Comparison of ENCODE assay signal across 8 cellular contexts in the genomic region with DNA sequence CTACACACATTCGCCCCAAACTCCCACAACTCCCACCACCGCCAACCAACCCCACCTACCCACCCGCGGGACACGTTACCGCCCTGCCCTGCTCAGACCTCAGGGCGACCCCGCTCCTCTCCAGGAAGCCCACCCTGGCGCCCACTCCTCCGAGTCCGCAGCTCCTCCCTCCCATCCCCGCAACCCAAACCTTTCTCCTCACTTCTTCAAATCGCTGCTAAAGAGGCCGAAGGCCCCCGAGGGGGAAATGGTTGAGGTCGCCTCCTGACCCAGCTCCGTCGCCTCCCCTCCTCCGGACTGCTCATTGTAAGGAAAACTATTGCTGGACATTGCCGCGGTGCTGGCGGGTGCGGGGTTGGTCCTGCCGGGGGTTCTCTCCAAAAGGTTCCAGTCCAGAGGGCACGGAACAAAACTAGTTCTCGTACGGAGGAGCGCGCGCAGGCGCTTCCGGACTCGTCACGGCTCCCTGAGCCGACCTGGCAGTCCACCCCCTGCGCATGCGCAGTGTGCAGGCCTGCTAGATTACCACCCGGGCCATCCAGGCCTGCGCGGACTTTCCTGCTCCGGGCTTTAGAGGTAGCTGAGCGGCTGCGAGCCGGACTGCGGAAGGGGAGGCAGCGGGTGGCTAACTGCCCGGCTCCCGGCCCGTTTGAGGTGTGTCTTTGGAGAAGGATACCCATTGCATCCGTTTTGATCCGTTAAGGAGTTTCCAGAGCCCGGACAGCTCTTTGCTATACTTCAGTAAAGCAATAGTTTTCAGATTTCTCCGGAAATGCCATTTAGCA. TPM values are rescaled to one million over a fixed set of nuclear protein-coding genes. Genes with fewer than 3 reads are reported as not detected.
DNase-seq lines count a peak whose midpoint lies in the region; ATAC-seq, FAIRE-seq and TF ChIP-seq lines count a peak whose summit lies in the region.

A gene with protein sequence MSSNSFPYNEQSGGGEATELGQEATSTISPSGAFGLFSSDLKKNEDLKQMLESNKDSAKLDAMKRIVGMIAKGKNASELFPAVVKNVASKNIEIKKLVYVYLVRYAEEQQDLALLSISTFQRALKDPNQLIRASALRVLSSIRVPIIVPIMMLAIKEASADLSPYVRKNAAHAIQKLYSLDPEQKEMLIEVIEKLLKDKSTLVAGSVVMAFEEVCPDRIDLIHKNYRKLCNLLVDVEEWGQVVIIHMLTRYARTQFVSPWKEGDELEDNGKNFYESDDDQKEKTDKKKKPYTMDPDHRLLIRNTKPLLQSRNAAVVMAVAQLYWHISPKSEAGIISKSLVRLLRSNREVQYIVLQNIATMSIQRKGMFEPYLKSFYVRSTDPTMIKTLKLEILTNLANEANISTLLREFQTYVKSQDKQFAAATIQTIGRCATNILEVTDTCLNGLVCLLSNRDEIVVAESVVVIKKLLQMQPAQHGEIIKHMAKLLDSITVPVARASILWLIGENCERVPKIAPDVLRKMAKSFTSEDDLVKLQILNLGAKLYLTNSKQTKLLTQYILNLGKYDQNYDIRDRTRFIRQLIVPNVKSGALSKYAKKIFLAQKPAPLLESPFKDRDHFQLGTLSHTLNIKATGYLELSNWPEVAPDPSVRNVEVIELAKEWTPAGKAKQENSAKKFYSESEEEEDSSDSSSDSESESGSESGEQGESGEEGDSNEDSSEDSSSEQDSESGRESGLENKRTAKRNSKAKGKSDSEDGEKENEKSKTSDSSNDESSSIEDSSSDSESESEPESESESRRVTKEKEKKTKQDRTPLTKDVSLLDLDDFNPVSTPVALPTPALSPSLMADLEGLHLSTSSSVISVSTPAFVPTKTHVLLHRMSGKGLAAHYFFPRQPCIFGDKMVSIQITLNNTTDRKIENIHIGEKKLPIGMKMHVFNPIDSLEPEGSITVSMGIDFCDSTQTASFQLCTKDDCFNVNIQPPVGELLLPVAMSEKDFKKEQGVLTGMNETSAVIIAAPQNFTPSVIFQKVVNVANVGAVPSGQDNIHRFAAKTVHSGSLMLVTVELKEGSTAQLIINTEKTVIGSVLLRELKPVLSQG (minus strand): TSS at position 449 of the 785 bp plus-strand sequence. CDS start 119 bp downstream, at position 330.

- peaks cover 48% of the 10 kb centered on the region for H3K79me2 ChIP-seq in HepG2 (ENCODE audit: insufficient read depth, low read length)

- WGBS in HepG2 (ENCODE audit: low lambda C conversion rate), result under 1% methylated on average over 31 of the region's 53 CpGs

- H3K9me3 Mint-ChIP-seq in activated CD4-positive, alpha-beta memory T cell treated with anti-CD3 and anti-CD28 coated beads for 36 hours, result no peaks in the 10 kb centered on the region

- H3K36me3 ChIP-seq in HepG2 (replicated peaks in 1 of 2; ENCODE audit: control insufficient read depth in 1 of 2, insufficient read depth in 2 of 2, low read length in 2 of 2), result no peaks in the 10 kb centered on the region

- H3K4me3 ChIP-seq in HepG2 (replicated peaks in 1 of 3; ENCODE audit: insufficient read depth in 1 of 3, low read depth in 2 of 3, low read length in 3 of 3), result peak within 1 kb of the TSS; percentile 80 to 99 (median 98)

- no TSS peak for BruUV-seq in HepG2 (replicated peaks; lab: Mats Ljungman, UMichigan)

- peaks cover 30% of the 10 kb centered on the region for H3K4me1 ChIP-seq in HepG2 (ENCODE audit: insufficient read depth, low read length)

- peak within 1 kb of the TSS; percentile 96 for H3K27ac Mint-ChIP-seq in activated CD4-positive, alpha-beta memory T cell treated with anti-CD3 and anti-CD28 coated beads for 36 hours

- peaks cover 37% of the 10 kb centered on the region for H3K4me1 Mint-ChIP-seq in activated CD4-positive, alpha-beta memory T cell treated with anti-CD3 and anti-CD28 coated beads for 36 hours (ENCODE audit: low read depth)

- H3K9me3 ChIP-seq in HepG2 (ENCODE audit: low read length), result no peaks in the 10 kb centered on the region

- TF ChIP-seq CTCF in HepG2 (CRISPR knock-in tag; IDR thresholded peaks at IDR 0.05), result peak; percentile 20; the same call in 1 of the 2 replicates

- peak within 1 kb of the TSS; percentile 91 for H3K9ac ChIP-seq in HepG2 (ENCODE audit: insufficient read depth, low read depth, low read length)

- H2AFZ ChIP-seq in HepG2 (ENCODE audit: low read length), result peak within 1 kb of the TSS; percentile 94

- no peaks in the 10 kb centered on the region for H4K20me1 ChIP-seq in HepG2 (ENCODE audit: insufficient read depth, low read length)

- intact Hi-C loops in activated CD4-positive, alpha-beta memory T cell treated with anti-CD3 and anti-CD28 coated beads for 36 hours (cut with micrococcal nuclease), result loop anchor here (1.0 to 10.0 kb wide), 7 partner anchors 66 to 1260 kb away; a partner anchor contains a TSS
- intact Hi-C loops in HepG2 (cut with micrococcal nuclease; ENCODE audit: unreplicated experiment), result loop anchor here (1.0 kb wide), 1 partner anchor 66 kb away; a partner anchor contains a TSS

- H3K4me2 ChIP-seq in HepG2 (ENCODE audit: low read depth, low read length), result peak within 1 kb of the TSS; percentile 86

- peak in 1 of 2 experiments; percentile 20; a peak in 1 of 4 replicates for TF ChIP-seq EP300 in HepG2 (IDR thresholded peaks at IDR 0.05; ENCODE audit: low read depth in 2 of 2, low read length in 2 of 2)
- no peak for TF ChIP-seq EP300 in HepG2 (CRISPR knock-in tag; IDR thresholded peaks at IDR 0.05; ENCODE audit: borderline replicate concordance)

- H3K36me3 Mint-ChIP-seq in activated CD4-positive, alpha-beta memory T cell treated with anti-CD3 and anti-CD28 coated beads for 36 hours, result peaks cover 7% of the 10 kb centered on the region

- ATAC-seq in GM19438 (IDR thresholded peaks at IDR 0.05; ENCODE audit: low read depth, unreplicated experiment) (peak; percentile 78), HG03575 (IDR thresholded peaks at IDR 0.05; ENCODE audit: extremely low read depth, insufficient number of reproducible peaks, low FRiP score, unreplicated experiment) (peak; percentile 49), HepG2 (peak; percentile 93)

- TF ChIP-seq POLR2A in HepG2 (IDR thresholded peaks at IDR 0.05; ENCODE audit: insufficient read depth in 1 of 2, low read depth in 2 of 2, low read length in 2 of 2), result peak; percentile 91 to 93

- CTCF ChIA-PET in activated CD4-positive, alpha-beta memory T cell treated with anti-CD3 and anti-CD28 coated beads for 36 hours (lab: Charles Lee), result interaction anchor here (0.8 to 2.9 kb wide), 6 partner anchors 10 to 689 kb away, joined by 3 to 19 read pairs (median 4); a partner anchor contains a TSS
- CTCF ChIA-PET in HepG2 (lab: Yijun Ruan, JAX; ENCODE audit: low intra/inter-chr PET ratio, low total read pairs), result no interaction called here

- H3K27ac ChIP-seq in HepG2 (ENCODE audit: extremely low read length, insufficient read depth, low read length), result peak within 1 kb of the TSS; percentile 94

- no peaks in the 10 kb centered on the region; a peak in 1 of 5 replicates for H3K27me3 ChIP-seq in HepG2 (ENCODE audit: control insufficient read depth in 1 of 2, insufficient read depth in 2 of 2, low read length in 2 of 2)

- 0 out of 2 replicates have a peak, but pooled peaks have one; percentile 33 for TF ChIP-seq RAD21 in HepG2 (CRISPR knock-in tag; IDR thresholded peaks at IDR 0.05)

- FAIRE-seq in HepG2 (lab: Jason Lieb, UNC), result peak; percentile 85

- DNase-seq in CD1c-positive myeloid dendritic cell (ENCODE audit: extremely low spot score) (peak; percentile 100), NCI-H82 treated with DMSO at 0.1 percent for 48 hours (lab: John Stamatoyannopoulos, UW; ENCODE audit: unreplicated experiment) (peak; percentile 85), dermis microvascular lymphatic vessel endothelial cell (ENCODE audit: low read depth in 2 of 2) (peak; percentile 97 to 99), HepG2 (ENCODE audit: low spot score) (peak; percentile 97)
- DNase-seq in activated CD4-positive, alpha-beta memory T cell treated with anti-CD3 and anti-CD28 coated beads for 36 hours, result peak; percentile 98
- DNase-seq in stimulated activated CD4-positive, alpha-beta T cell treated with anti-CD3 and anti-CD28 coated beads, Interleukin-4, amount 100 ng/mL, for 1 hour, result peak; percentile 97

- no peaks in the 10 kb centered on the region for H3K27me3 Mint-ChIP-seq in activated CD4-positive, alpha-beta memory T cell treated with anti-CD3 and anti-CD28 coated beads for 36 hours

- POLR2A ChIA-PET in activated CD4-positive, alpha-beta memory T cell treated with anti-CD3 and anti-CD28 coated beads for 36 hours (lab: Charles Lee), result interaction anchor here (0.6 to 2.9 kb wide), 7 partner anchors 9 to 802 kb away, joined by 3 to 37 read pairs (median 3); a partner anchor contains a TSS
- POLR2A ChIA-PET in HepG2 (lab: Yijun Ruan, JAX), result interaction anchor here (0.9 to 3.5 kb wide), 6 partner anchors 9 to 66 kb away, joined by 3 to 39 read pairs (median 3); a partner anchor contains a TSS

- H3K4me3 Mint-ChIP-seq in activated CD4-positive, alpha-beta memory T cell treated with anti-CD3 and anti-CD28 coated beads for 36 hours, result peak within 1 kb of the TSS; percentile 95

- in situ Hi-C loops in HepG2 (cut with HindIII; ENCODE audit: extremely low pct_ligation_motif_present, low pct_unique_long_range_greater_than_20kb), result loop anchor here (5.0 kb wide), 1 partner anchor 68 kb away; a partner anchor contains a TSS

RNA-seq across cellular contexts. Expression of the gene that starts here (rescaled TPM):
- 10 to 100 TPM; 36.5 to 40.2 TPM for total RNA-seq in activated CD4-positive, alpha-beta memory T cell treated with anti-CD3 and anti-CD28 coated beads for 36 hours
- total RNA-seq in dermis microvascular lymphatic vessel endothelial cell, result 36.7 and 38.9 TPM in 2 replicates
- total RNA-seq in HepG2 (2016; rRNA removed; fragmentation: Illumina TruSeq; extraction: Trizol), result 51.2 and 83.8 TPM in 2 replicates
- 19.0 and 26.0 TPM in 2 replicates for total RNA-seq in HepG2 (2016; cell fraction: cytosol; rRNA removed; fragmentation: Illumina TruSeq; extraction: Trizol; ENCODE audit: low read depth)
- total RNA-seq in HepG2 (2016; cell fraction: insoluble cytoplasmic fraction; rRNA removed; fragmentation: Illumina TruSeq; extraction: Trizol), result 45.8 and 80.1 TPM in 2 replicates
- total RNA-seq in HepG2 (2016; cell fraction: membrane; rRNA removed; fragmentation: Illumina TruSeq; extraction: Trizol), result 22.8 and 27.8 TPM in 2 replicates
- 56.8 and 65.2 TPM in 2 replicates for total RNA-seq in HepG2 (2016; cell fraction: nucleus; rRNA removed; fragmentation: Illumina TruSeq; extraction: Trizol)
- polyA plus RNA-seq in HepG2 (2011; rRNA removed), result 29.4 and 37.7 TPM in 2 replicates
- 21.3 and 33.2 TPM in 2 replicates for polyA plus RNA-seq in HepG2 (2011; cell fraction: cytosol; rRNA removed)
- polyA plus RNA-seq in HepG2 (2011; cell fraction: nucleus; rRNA removed), result 11.4 and 15.6 TPM in 2 replicates
- 24.5 and 32.4 TPM in 2 replicates for polyA plus RNA-seq in HepG2 (2012)
- 4.0 and 5.3 TPM in 2 replicates for polyA plus RNA-seq in HepG2 (2016; cell fraction: cytosol; fragmentation: Illumina TruSeq; extraction: Trizol; ENCODE audit: low read depth)
- polyA plus RNA-seq in HepG2 (2016; cell fraction: insoluble cytoplasmic fraction; fragmentation: Illumina TruSeq; extraction: Trizol; ENCODE audit: low read depth), result 69.2 and 81.5 TPM in 2 replicates
- 12.3 and 17.1 TPM in 2 replicates for polyA plus RNA-seq in HepG2 (2016; cell fraction: membrane; fragmentation: Illumina TruSeq; extraction: Trizol; ENCODE audit: low read depth)
- 44.4 and 45.6 TPM in 2 replicates for polyA plus RNA-seq in HepG2 (2016; cell fraction: nucleus; fragmentation: Illumina TruSeq; extraction: Trizol; ENCODE audit: insufficient read depth, low read depth)
- 29.0 and 31.4 TPM in 2 replicates for polyA minus RNA-seq in HepG2 (2011; rRNA and poly(A)+ RNA removed; ENCODE audit: low replicate concordance)
- 24.6 and 25.0 TPM in 2 replicates for polyA minus RNA-seq in HepG2 (2011; cell fraction: cytosol; rRNA and poly(A)+ RNA removed)
- 109 and 111 TPM in 2 replicates for polyA minus RNA-seq in HepG2 (2011; cell fraction: nucleus; rRNA and poly(A)+ RNA removed)

Comparison
In these comparisons a context has a peak if more than half of its experiments do, and no peak if none do; other contexts are left out.
1. Peak in every context shown above with its lines: DNase-seq, ATAC-seq, H3K4me3 ChIP-seq and H3K27ac ChIP-seq.